ENCODE assay signal across 1 cellular context in the genomic region with DNA sequence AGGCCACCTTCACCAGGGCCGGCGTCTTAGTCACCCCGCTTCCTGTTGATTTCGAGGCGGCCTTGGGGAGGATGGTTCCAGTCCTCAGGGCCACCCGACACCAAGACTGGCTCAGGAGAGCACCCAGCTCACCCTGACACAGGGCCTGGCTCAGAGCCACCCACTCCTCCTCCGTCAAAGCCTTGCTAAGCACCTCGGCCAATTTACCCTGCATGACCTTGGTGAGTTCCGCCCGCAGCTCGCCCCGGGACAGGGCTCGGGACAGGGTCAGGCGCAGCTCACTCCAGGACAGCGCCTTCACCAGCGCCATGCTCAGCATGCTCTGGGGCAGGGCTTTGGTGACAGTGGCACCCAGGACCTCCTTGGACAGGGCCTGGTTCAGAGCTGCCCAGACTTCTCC.
TF ChIP-seq lines count a peak whose summit lies in the region.

No MANE protein-coding gene starts in this region.

TF ChIP-seq in IMR-90, 13 proteins besides CTCF, POLR2A, EP300 and RAD21:
- TF ChIP-seq MAFK (IDR thresholded peaks at IDR 0.05; ENCODE audit: low read depth, low read length) (no peak), CEBPB (IDR thresholded peaks at IDR 0.05; ENCODE audit: low read depth, low read length) (no peak), FOS (IDR thresholded peaks at IDR 0.05; ENCODE audit: low read depth, low read length) (no peak), BHLHE40 (IDR thresholded peaks at IDR 0.05; ENCODE audit: low read depth, low read length) (no peak), MAZ (IDR thresholded peaks at IDR 0.05; ENCODE audit: borderline replicate concordance, low read depth, low read length) (no peak), SMC3 (IDR thresholded peaks at IDR 0.05; ENCODE audit: low read depth, low read length) (no peak)
